ENCODE assay signal across 12 cellular contexts in the genomic region with DNA sequence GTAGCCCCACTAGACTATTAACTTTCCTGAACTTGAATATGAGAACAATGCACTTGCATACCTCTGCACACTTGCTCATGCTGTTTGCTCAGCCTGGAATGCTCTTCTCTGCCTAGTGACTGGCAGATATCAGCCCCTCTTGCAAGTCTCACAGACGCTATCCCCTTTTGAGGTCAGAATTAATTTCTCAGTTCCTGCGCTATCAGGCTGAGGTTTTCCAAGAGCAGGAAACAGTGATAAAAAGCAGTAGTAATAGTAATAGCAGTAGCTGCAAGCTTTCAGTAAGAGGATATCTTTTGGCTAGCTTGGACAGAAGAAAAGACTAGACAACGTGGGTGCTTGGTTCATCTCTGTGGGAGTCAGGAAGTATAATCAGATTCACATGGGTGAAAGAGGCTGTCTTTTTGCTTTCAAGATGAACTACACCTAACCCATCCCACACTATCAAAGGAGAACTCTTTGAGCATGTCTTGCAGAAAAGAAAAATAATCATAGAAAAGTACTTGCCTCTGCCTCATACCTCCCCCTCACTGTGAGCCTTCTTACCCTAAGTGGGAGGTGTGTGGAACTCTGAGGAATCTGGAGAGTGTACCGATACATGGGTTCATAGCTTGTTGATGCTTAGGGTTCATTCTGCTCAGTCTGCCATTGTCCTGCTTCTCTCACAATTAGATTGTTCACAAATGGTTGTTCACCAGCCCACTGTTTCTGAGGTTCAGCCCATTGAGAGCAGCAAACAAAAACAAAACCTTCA. TPM values are rescaled to one million over a fixed set of nuclear protein-coding genes. Genes with fewer than 3 reads are reported as not detected.
DNase-seq lines count a peak whose midpoint lies in the region; ATAC-seq, FAIRE-seq and TF ChIP-seq lines count a peak whose summit lies in the region.
"Had no signal": no experiment of that assay in that cellular context is flagged by ENCODE, and none has a peak within 500 bp of the region (broad histone marks: within the 10 kb centered on the region; RNA-seq: fewer than 3 reads in every experiment).

No MANE protein-coding gene starts in this region.

- in situ Hi-C loops in HepG2 (cut with HindIII; ENCODE audit: extremely low pct_ligation_motif_present, low pct_unique_long_range_greater_than_20kb), result no loop called here

- no peak for TF ChIP-seq POLR2A in HepG2 (IDR thresholded peaks at IDR 0.05; ENCODE audit: insufficient read depth in 1 of 2, low read depth in 2 of 2, low read length in 2 of 2)
- TF ChIP-seq POLR2A in right lobe of liver (IDR thresholded peaks at IDR 0.05), result no peak

- no peaks in the 10 kb centered on the region for H3K79me2 ChIP-seq in HepG2 (ENCODE audit: insufficient read depth, low read length)

- no peaks in the 10 kb centered on the region for H3K9me3 Mint-ChIP-seq in effector memory CD8-positive, alpha-beta T cell
- H3K9me3 Mint-ChIP-seq: activated naive CD4-positive, alpha-beta T cell treated with anti-CD3 and anti-CD28 coated beads, Interleukin-2, amount 10 ng/mL, durations not matched to agents 7 days and 5 days; T-helper 1 cell treated with Interleukin-12 subunit alpha and Interleukin-12 subunit beta and Interleukin-4 antibody, amounts not matched to agents 30 μg/mL and 1 μg/mL, for 36 hours had no signal

- ATAC-seq in HepG2 (peak; percentile 41; the same call in 1 of the 3 replicates), right lobe of liver (no peak), HG02981 (IDR thresholded peaks at IDR 0.05; ENCODE audit: unreplicated experiment) (peak; percentile 69)
- no peak for ATAC-seq in effector memory CD8-positive, alpha-beta T cell (replicated peaks)

- peak; percentile 4 for DNase-seq in HepG2 (ENCODE audit: low spot score)
- DNase-seq in right lobe of liver, result no peak
- DNase-seq in astrocyte of the hippocampus (ENCODE audit: low read depth, low spot score), result peak; percentile 53
- DNase-seq in superior temporal gyrus (ENCODE audit: extremely low spot score), result peak; percentile 3
- DNase-seq in effector memory CD8-positive, alpha-beta T cell, result no peak
- no peak for DNase-seq in epidermal melanocyte (ENCODE audit: insufficient read length, low spot score)
- DNase-seq in MG63, result no peak
- DNase-seq: activated naive CD4-positive, alpha-beta T cell treated with anti-CD3 and anti-CD28 coated beads, Interleukin-2, amount 10 ng/mL, durations not matched to agents 7 days and 5 days had no signal

- H3K27me3 Mint-ChIP-seq in effector memory CD8-positive, alpha-beta T cell, result no peaks in the 10 kb centered on the region
- H3K27me3 Mint-ChIP-seq: activated naive CD4-positive, alpha-beta T cell treated with anti-CD3 and anti-CD28 coated beads, Interleukin-2, amount 10 ng/mL, durations not matched to agents 7 days and 5 days had no signal

- no peaks in the 10 kb centered on the region for H3K9me3 ChIP-seq in HepG2 (ENCODE audit: low read length)
- no peaks in the 10 kb centered on the region for H3K9me3 ChIP-seq in right lobe of liver
- no peaks in the 10 kb centered on the region for H3K9me3 ChIP-seq in MG63

- H3K27ac Mint-ChIP-seq in effector memory CD8-positive, alpha-beta T cell, result peak overlapping the region in 1 of 2 donors; percentile 39
- H3K27ac Mint-ChIP-seq: activated naive CD4-positive, alpha-beta T cell treated with anti-CD3 and anti-CD28 coated beads, Interleukin-2, amount 10 ng/mL, durations not matched to agents 7 days and 5 days; T-helper 1 cell treated with Interleukin-12 subunit alpha and Interleukin-12 subunit beta and Interleukin-4 antibody, amounts not matched to agents 30 μg/mL and 1 μg/mL, for 36 hours had no signal

- peaks cover 4% of the 10 kb centered on the region for H3K36me3 Mint-ChIP-seq in effector memory CD8-positive, alpha-beta T cell (ENCODE audit: insufficient read depth)
- H3K36me3 Mint-ChIP-seq: activated naive CD4-positive, alpha-beta T cell treated with anti-CD3 and anti-CD28 coated beads, Interleukin-2, amount 10 ng/mL, durations not matched to agents 7 days and 5 days had no signal

- POLR2A ChIA-PET in HepG2 (lab: Yijun Ruan, JAX), result no interaction called here

- no peak for TF ChIP-seq RAD21 in HepG2 (CRISPR knock-in tag; IDR thresholded peaks at IDR 0.05)

- TF ChIP-seq CTCF in HepG2 (CRISPR knock-in tag; IDR thresholded peaks at IDR 0.05) (no peak), right lobe of liver (IDR thresholded peaks at IDR 0.05) (no peak)

- no peak overlapping the region for H3K9ac ChIP-seq in HepG2 (ENCODE audit: insufficient read depth, low read depth, low read length)

- H4K20me1 ChIP-seq in HepG2 (ENCODE audit: insufficient read depth, low read length), result no peaks in the 10 kb centered on the region

- H3K4me1 Mint-ChIP-seq in effector memory CD8-positive, alpha-beta T cell (ENCODE audit: low read depth in 2 of 2), result peaks cover 4 to 7% of the 10 kb centered on the region in 2 donors

- FAIRE-seq in HepG2 (lab: Jason Lieb, UNC), result no peak

- intact Hi-C loops in HepG2 (cut with micrococcal nuclease; ENCODE audit: unreplicated experiment) (no loop called here), right lobe of liver (cut with DNase I) (no loop called here)

- no peak overlapping the region for H3K4me2 ChIP-seq in HepG2 (ENCODE audit: low read depth, low read length)

- no peaks in the 10 kb centered on the region for H3K4me1 ChIP-seq in HepG2 (ENCODE audit: insufficient read depth, low read length)
- no peaks in the 10 kb centered on the region for H3K4me1 ChIP-seq in right lobe of liver

- H2AFZ ChIP-seq in HepG2 (ENCODE audit: low read length), result no peak overlapping the region

- no TSS peak for BruUV-seq in HepG2 (replicated peaks; lab: Mats Ljungman, UMichigan)

- no peak overlapping the region for H3K27ac ChIP-seq in HepG2 (ENCODE audit: extremely low read length, insufficient read depth, low read length)
- no peak overlapping the region for H3K27ac ChIP-seq in right lobe of liver
- H3K27ac ChIP-seq: HL-60 had no signal

- H3K36me3 ChIP-seq in HepG2 (replicated peaks in 1 of 2; ENCODE audit: control insufficient read depth in 1 of 2, insufficient read depth in 2 of 2, low read length in 2 of 2) (no peaks in the 10 kb centered on the region), right lobe of liver (no peaks in the 10 kb centered on the region), MG63 (no peaks in the 10 kb centered on the region)

- no peaks in the 10 kb centered on the region for H3K27me3 ChIP-seq in HepG2 (ENCODE audit: control insufficient read depth in 1 of 2, insufficient read depth in 2 of 2, low read length in 2 of 2)
- no peaks in the 10 kb centered on the region for H3K27me3 ChIP-seq in right lobe of liver
- H3K27me3 ChIP-seq in MG63, result no peaks in the 10 kb centered on the region

- H3K4me3 ChIP-seq in HepG2 (replicated peaks in 1 of 3; ENCODE audit: insufficient read depth in 1 of 3, low read depth in 2 of 3, low read length in 3 of 3) (no peak overlapping the region), right lobe of liver (no peak overlapping the region), MG63 (no peak overlapping the region)

- no peak for TF ChIP-seq EP300 in HepG2 (IDR thresholded peaks at IDR 0.05; ENCODE audit: low read depth in 2 of 2, low read length in 2 of 2)
- TF ChIP-seq EP300 in HepG2 (CRISPR knock-in tag; IDR thresholded peaks at IDR 0.05; ENCODE audit: borderline replicate concordance), result no peak

- H3K4me3 Mint-ChIP-seq in effector memory CD8-positive, alpha-beta T cell, result peak overlapping the region in 1 of 2 donors; percentile 33
- H3K4me3 Mint-ChIP-seq: activated naive CD4-positive, alpha-beta T cell treated with anti-CD3 and anti-CD28 coated beads, Interleukin-2, amount 10 ng/mL, durations not matched to agents 7 days and 5 days; T-helper 1 cell treated with Interleukin-12 subunit alpha and Interleukin-12 subunit beta and Interleukin-4 antibody, amounts not matched to agents 30 μg/mL and 1 μg/mL, for 36 hours had no signal

- 0% methylated on average over 4 of the region's 4 CpGs for WGBS in HepG2 (ENCODE audit: low lambda C conversion rate)
- 32% methylated on average over 4 of the region's 4 CpGs for WGBS in right lobe of liver (ENCODE audit: insufficient coverage, low coverage, low lambda C conversion rate, missing lambda C conversion rate)

- CTCF ChIA-PET in HepG2 (lab: Yijun Ruan, JAX; ENCODE audit: low intra/inter-chr PET ratio, low total read pairs), result no interaction called here

RNA-seq across cellular contexts. Expression of a gene that starts 11.3 kb away (rescaled TPM):
- total RNA-seq in HepG2 (2016; rRNA removed; fragmentation: Illumina TruSeq; extraction: Trizol) (0.03 and 0.04 TPM in 2 replicates), right lobe of liver (not detected)
- total RNA-seq in HepG2 (2016; cell fraction: cytosol; rRNA removed; fragmentation: Illumina TruSeq; extraction: Trizol; ENCODE audit: low read depth), result under 0.01 TPM in 1 of 2 replicates, not detected in the other
- total RNA-seq in HepG2 (2016; cell fraction: insoluble cytoplasmic fraction; rRNA removed; fragmentation: Illumina TruSeq; extraction: Trizol), result 0.02 and 0.04 TPM in 2 replicates
- total RNA-seq in HepG2 (2016; cell fraction: membrane; rRNA removed; fragmentation: Illumina TruSeq; extraction: Trizol), result 0.03 and 0.06 TPM in 2 replicates
- 0.09 and 0.16 TPM in 2 replicates for total RNA-seq in HepG2 (2016; cell fraction: nucleus; rRNA removed; fragmentation: Illumina TruSeq; extraction: Trizol)
- 0.07 and 0.09 TPM in 2 replicates for polyA plus RNA-seq in HepG2 (2011; rRNA removed)
- 0.04 and 0.06 TPM in 2 replicates for polyA plus RNA-seq in HepG2 (2011; cell fraction: cytosol; rRNA removed)
- 0.13 and 0.23 TPM in 2 replicates for polyA plus RNA-seq in HepG2 (2011; cell fraction: nucleus; rRNA removed)
- 0.03 and 0.07 TPM in 2 replicates for polyA plus RNA-seq in HepG2 (2012)
- not detected in 2 replicates for polyA plus RNA-seq in HepG2 (2016; cell fraction: cytosol; fragmentation: Illumina TruSeq; extraction: Trizol; ENCODE audit: low read depth)
- not detected in 2 replicates for polyA plus RNA-seq in HepG2 (2016; cell fraction: insoluble cytoplasmic fraction; fragmentation: Illumina TruSeq; extraction: Trizol; ENCODE audit: low read depth)
- 0.03 TPM in 1 of 2 replicates, not detected in the other for polyA plus RNA-seq in HepG2 (2016; cell fraction: membrane; fragmentation: Illumina TruSeq; extraction: Trizol; ENCODE audit: low read depth)
- polyA plus RNA-seq in HepG2 (2016; cell fraction: nucleus; fragmentation: Illumina TruSeq; extraction: Trizol; ENCODE audit: insufficient read depth, low read depth), result 0.21 and 0.27 TPM in 2 replicates
- 0.10 and 1.2 TPM in 2 replicates for polyA minus RNA-seq in HepG2 (2011; rRNA and poly(A)+ RNA removed; ENCODE audit: low replicate concordance)
- not detected in 2 replicates for polyA minus RNA-seq in HepG2 (2011; cell fraction: cytosol; rRNA and poly(A)+ RNA removed)
- polyA minus RNA-seq in HepG2 (2011; cell fraction: nucleus; rRNA and poly(A)+ RNA removed), result 0.13 and 0.25 TPM in 2 replicates
- total RNA-seq in MG63 (2014; rRNA removed; shearing (Covaris generic); ENCODE audit: low replicate concordance), result not detected in 2 replicates
- total RNA-seq: lung microvascular endothelial cell had no signal

Comparison
In these comparisons a context has a peak if more than half of its experiments do, and no peak if none do; other contexts are left out.
1. ATAC-seq: peak in HepG2 (single experiment) and HG02981 (single experiment); none in right lobe of liver (0 of 4) and effector memory CD8-positive, alpha-beta T cell (single experiment).
2. DNase-seq: peak in HepG2 (single experiment), astrocyte of the hippocampus (single experiment) and superior temporal gyrus (single experiment); none in right lobe of liver (0 of 3), effector memory CD8-positive, alpha-beta T cell (0 of 3), epidermal melanocyte (single experiment) and MG63 (single experiment).